1 cellular context compared by ENCODE assay signal in the genomic region with DNA sequence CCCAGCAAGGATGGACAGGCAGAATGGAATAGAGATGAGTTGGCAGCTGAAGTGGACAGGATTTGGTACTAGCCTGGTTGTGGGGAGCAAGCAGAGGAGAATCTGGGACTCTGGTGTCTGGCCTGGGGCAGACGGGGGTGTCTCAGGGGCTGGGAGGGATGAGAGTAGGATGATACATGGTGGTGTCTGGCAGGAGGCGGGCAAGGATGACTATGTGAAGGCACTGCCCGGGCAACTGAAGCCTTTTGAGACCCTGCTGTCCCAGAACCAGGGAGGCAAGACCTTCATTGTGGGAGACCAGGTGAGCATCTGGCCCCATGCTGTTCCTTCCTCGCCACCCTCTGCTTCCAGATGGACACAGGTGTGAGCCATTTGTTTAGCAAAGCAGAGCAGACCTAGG.
TF ChIP-seq lines count a peak whose summit lies in the region.

No MANE protein-coding gene starts in this region.

TF ChIP-seq in A549, 52 proteins besides CTCF, POLR2A, EP300 and RAD21:
- TF ChIP-seq JUNB (IDR thresholded peaks at IDR 0.05) (no peak), SMC3 (IDR thresholded peaks at IDR 0.05) (no peak), CHD2 (IDR thresholded peaks at IDR 0.05; ENCODE audit: low read length, partially characterized antibody) (no peak), MAFK (IDR thresholded peaks at IDR 0.05; ENCODE audit: partially characterized antibody) (no peak), ESRRA (IDR thresholded peaks at IDR 0.05; ENCODE audit: borderline replicate concordance, low read length) (no peak), ZC3H11A (IDR thresholded peaks at IDR 0.05) (no peak), CEBPB (IDR thresholded peaks at IDR 0.05) (no peak), NFE2L2 (conservative IDR thresholded peaks at IDR 0.05; ENCODE audit: low read length) (no peak), HDAC2 (IDR thresholded peaks at IDR 0.05) (no peak), REST (IDR thresholded peaks at IDR 0.05) (no peak), JUN (IDR thresholded peaks at IDR 0.05) (no peak), E2F6 (IDR thresholded peaks at IDR 0.05; ENCODE audit: borderline replicate concordance, low read depth) (no peak), CHD4 (IDR thresholded peaks at IDR 0.05; ENCODE audit: borderline replicate concordance) (no peak), PHF8 (IDR thresholded peaks at IDR 0.05; ENCODE audit: borderline replicate concordance, low read depth) (no peak)
- TF ChIP-seq, protein P1, sequence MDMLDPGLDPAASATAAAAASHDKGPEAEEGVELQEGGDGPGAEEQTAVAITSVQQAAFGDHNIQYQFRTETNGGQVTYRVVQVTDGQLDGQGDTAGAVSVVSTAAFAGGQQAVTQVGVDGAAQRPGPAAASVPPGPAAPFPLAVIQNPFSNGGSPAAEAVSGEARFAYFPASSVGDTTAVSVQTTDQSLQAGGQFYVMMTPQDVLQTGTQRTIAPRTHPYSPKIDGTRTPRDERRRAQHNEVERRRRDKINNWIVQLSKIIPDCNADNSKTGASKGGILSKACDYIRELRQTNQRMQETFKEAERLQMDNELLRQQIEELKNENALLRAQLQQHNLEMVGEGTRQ (IDR thresholded peaks at IDR 0.05), result no peak
TF ChIP-seq in A549: peak in this region for 0.
